9 cellular contexts compared by ENCODE assay signal in the genomic region with DNA sequence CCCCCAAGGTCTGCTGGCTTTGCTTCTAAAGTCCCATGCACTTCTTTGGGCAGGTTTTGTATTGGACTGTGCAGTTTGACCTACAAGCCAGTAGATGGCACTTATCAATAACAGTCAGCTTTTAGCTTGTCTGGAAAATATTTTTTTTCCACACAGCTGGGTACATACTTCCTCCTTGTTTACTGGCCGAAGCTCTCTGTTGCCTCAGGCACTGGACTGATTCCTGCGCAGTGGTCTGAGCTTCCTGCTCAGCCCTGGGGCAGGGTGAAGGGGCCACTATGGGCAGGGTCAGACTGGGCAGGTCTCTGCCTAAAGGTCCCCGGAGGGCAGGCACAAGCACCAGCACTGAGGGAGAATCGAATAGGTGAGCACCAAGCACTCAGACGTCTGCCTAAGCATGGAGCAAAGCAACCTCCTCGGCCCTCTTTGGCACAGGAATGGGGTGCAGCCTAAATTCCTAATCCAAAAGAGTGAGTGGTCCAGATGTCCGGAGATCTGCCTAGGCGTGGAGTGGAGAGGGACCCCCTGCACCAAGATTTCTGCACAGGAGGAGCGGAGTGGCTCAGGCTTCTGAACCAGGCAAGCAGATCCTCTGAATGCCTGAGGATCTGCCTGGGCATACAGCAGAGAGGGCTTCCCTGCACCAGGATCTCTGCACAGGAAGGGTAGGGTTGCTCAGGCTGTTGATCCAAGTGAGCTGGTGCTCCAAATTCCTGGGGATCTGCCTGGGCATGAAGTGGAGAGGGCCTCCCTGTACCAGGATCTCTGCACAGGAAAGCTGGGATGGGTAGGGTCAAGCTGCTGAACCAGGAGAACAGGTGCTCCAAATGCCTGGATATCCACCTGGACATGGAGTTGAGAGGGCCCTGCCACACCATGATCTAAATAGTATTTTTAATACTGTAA.
DNase-seq lines count a peak whose midpoint lies in the region; ATAC-seq and TF ChIP-seq lines count a peak whose summit lies in the region.
"Had no signal": no experiment of that assay in that cellular context is flagged by ENCODE, and none has a peak within 500 bp of the region (broad histone marks: within the 10 kb centered on the region; RNA-seq: fewer than 3 reads in every experiment).

No MANE protein-coding gene starts in this region.

- no peaks in the 10 kb centered on the region for H3K36me3 ChIP-seq in tibial nerve
- H3K36me3 ChIP-seq: thoracic aorta had no signal

- TF ChIP-seq CTCF in AG10803 (conservative IDR thresholded peaks at IDR 0.05; ENCODE audit: low read length) (peak; percentile 39), tibial nerve (IDR thresholded peaks at IDR 0.05) (peak in 1 of 5 experiments; percentile 12)

- ATAC-seq in GM21360 (IDR thresholded peaks at IDR 0.05; ENCODE audit: unreplicated experiment) = peak; percentile 92

- H3K27me3 ChIP-seq in tibial nerve = no peaks in the 10 kb centered on the region

- H3K9me3 ChIP-seq in tibial nerve = peaks cover 0 to 31% (median 4%) of the 10 kb centered on the region in 4 donors
- H3K9me3 ChIP-seq: thoracic aorta had no signal

- WGBS in tibial nerve, 2 donors = 75 to 80% methylated on average over 9 of the region's 9 CpGs

- peak; percentile 1 for DNase-seq in AG10803 (ENCODE audit: low read depth)
- DNase-seq in NCI-H1048 (lab: John Stamatoyannopoulos, UW) = peak; percentile 30
- peak; percentile 4 to 7 for DNase-seq in erythroblast (lab: John Stamatoyannopoulos, UW)
- no peak for DNase-seq in NCI-H1092 treated with DMSO at 0.1 percent for 48 hours (lab: John Stamatoyannopoulos, UW)
- no peak for DNase-seq in stimulated activated CD4-positive, alpha-beta T cell treated with anti-CD3 and anti-CD28 coated beads, Interleukin-4, amount 100 ng/mL, for 4 hours
- no peak for DNase-seq in tibial nerve (ENCODE audit: low spot score in 2 of 2)
- DNase-seq in inferior parietal cortex (ENCODE audit: extremely low spot score) = no peak

- H3K4me1 ChIP-seq in tibial nerve = no peaks in the 10 kb centered on the region

- H3K4me3 ChIP-seq in AG10803 (ENCODE audit: low read length) (no peak overlapping the region), tibial nerve (no peak overlapping the region)
- H3K4me3 ChIP-seq: thoracic aorta had no signal

- H3K27ac ChIP-seq in tibial nerve = no peak overlapping the region
- H3K27ac ChIP-seq: thoracic aorta had no signal

- no peak for TF ChIP-seq EP300 in tibial nerve (IDR thresholded peaks at IDR 0.05)

- no peak for TF ChIP-seq POLR2A in erythroblast (IDR thresholded peaks at IDR 0.05; ENCODE audit: low read length)
- no peak for TF ChIP-seq POLR2A in tibial nerve (IDR thresholded peaks at IDR 0.05)

Comparison
In these comparisons a context has a peak if more than half of its experiments do, and no peak if none do; other contexts are left out.
1. DNase-seq: peak in AG10803 (single experiment), NCI-H1048 (single experiment) and erythroblast (2 of 2); none in NCI-H1092 treated with DMSO at 0.1 percent for 48 hours (single experiment), stimulated activated CD4-positive, alpha-beta T cell treated with anti-CD3 and anti-CD28 coated beads, Interleukin-4, amount 100 ng/mL, for 4 hours (0 of 2), tibial nerve (0 of 2) and inferior parietal cortex (single experiment).